14 cellular contexts compared by ENCODE assay signal in genomic region chr18:77092104-77093066, GRCh38. TPM values are rescaled to one million over a fixed set of nuclear protein-coding genes. Genes with fewer than 3 reads are reported as not detected.
DNase-seq lines count a peak whose midpoint lies in the region; ATAC-seq and TF ChIP-seq lines count a peak whose summit lies in the region.
"Had no signal": no experiment of that assay in that cellular context is flagged by ENCODE, and none has a peak within 500 bp of the region (broad histone marks: within the 10 kb centered on the region; RNA-seq: fewer than 3 reads in every experiment).

No MANE protein-coding gene starts in this region.

- peak overlapping the region; percentile 30; the same call in 1 of the 2 replicates for H3K27ac ChIP-seq in Panc1 (ENCODE audit: low read length)

- DNase-seq in activated T-cell treated with anti-CD3 and anti-CD28 coated beads, Interleukin-2, amount 50 U/mL, for 24 hours, result no peak
- DNase-seq in activated T-cell treated with anti-CD3 and anti-CD28 coated beads for 4 hours (no peak), Panc1 (ENCODE audit: low read depth, low spot score) (no peak), islet precursor cell (peak; percentile 77), DMS153 treated with DMSO at 0.1 percent for 48 hours (lab: John Stamatoyannopoulos, UW; ENCODE audit: unreplicated experiment) (no peak), hepatic stellate cell (ENCODE audit: low spot score) (no peak)
- DNase-seq in stimulated activated effector memory CD8-positive, alpha-beta T cell treated with anti-CD3 and anti-CD28 coated beads, Interleukin-12 subunit alpha, Interleukin-12 subunit beta, amount 100 ng/mL, for 72 hours (ENCODE audit: low spot score in 2 of 2), result no peak
- no peak for DNase-seq in stimulated activated naive CD4-positive, alpha-beta T cell treated with Interleukin-2 at 50 U/mL for 16 hours (lab: John Stamatoyannopoulos, UW)
- DNase-seq: cortex of kidney; NCI-H2171; occipital lobe; RPMI8226; stimulated activated naive CD8-positive, alpha-beta T cell treated with anti-CD3 and anti-CD28 coated beads, Interleukin-15, amount 100 ng/mL, for 72 hours; T-helper 1 cell had no signal

- H3K36me3 Mint-ChIP-seq in activated T-cell treated with anti-CD3 and anti-CD28 coated beads, Interleukin-2, amount 50 U/mL, for 24 hours (ENCODE audit: low read depth), result peaks cover 69% of the 10 kb centered on the region
- peaks cover 39% of the 10 kb centered on the region for H3K36me3 Mint-ChIP-seq in stimulated activated effector memory CD8-positive, alpha-beta T cell treated with anti-CD3 and anti-CD28 coated beads, Interleukin-12 subunit alpha, Interleukin-12 subunit beta, amount 100 ng/mL, for 72 hours

- no peaks in the 10 kb centered on the region for H3K27me3 Mint-ChIP-seq in activated T-cell treated with anti-CD3 and anti-CD28 coated beads, Interleukin-2, amount 50 U/mL, for 24 hours
- H3K27me3 Mint-ChIP-seq: stimulated activated naive CD8-positive, alpha-beta T cell treated with anti-CD3 and anti-CD28 coated beads, Interleukin-15, amount 100 ng/mL, for 72 hours had no signal

- H3K4me1 ChIP-seq in Panc1 (ENCODE audit: control insufficient read depth, insufficient read depth, low read length), result peaks cover 50% of the 10 kb centered on the region

- in situ Hi-C loops in Panc1 (cut with HindIII; ENCODE audit: low pct_unique_long_range_greater_than_20kb, low sequenced_read_pairs), result no loop called here

- intact Hi-C loops in Panc1 (cut with micrococcal nuclease; ENCODE audit: unreplicated experiment), result no loop called here

- CTCF ChIA-PET in Panc1 (lab: Charles Lee), result no interaction called here

- H3K36me3 ChIP-seq in Panc1 (ENCODE audit: control insufficient read depth, insufficient read depth, low read length), result no peaks in the 10 kb centered on the region

- POLR2A ChIA-PET in Panc1 (lab: Charles Lee), result no interaction called here

- no peaks in the 10 kb centered on the region for H3K9me3 ChIP-seq in Panc1 (ENCODE audit: control insufficient read depth, insufficient read depth, low read depth, low read length)

- ATAC-seq in Panc1, result no peak
- peak; percentile 29 for ATAC-seq in stimulated activated effector memory CD8-positive, alpha-beta T cell treated with anti-CD3 and anti-CD28 coated beads, Interleukin-12 subunit alpha, Interleukin-12 subunit beta, amount 100 ng/mL, for 72 hours
- ATAC-seq: stimulated activated naive CD8-positive, alpha-beta T cell treated with anti-CD3 and anti-CD28 coated beads, Interleukin-15, amount 100 ng/mL, for 72 hours had no signal

- TF ChIP-seq CTCF in Panc1 (IDR thresholded peaks at IDR 0.05), result no peak

- no peaks in the 10 kb centered on the region for H3K9me3 Mint-ChIP-seq in activated T-cell treated with anti-CD3 and anti-CD28 coated beads, Interleukin-2, amount 50 U/mL, for 24 hours
- H3K9me3 Mint-ChIP-seq in stimulated activated effector memory CD8-positive, alpha-beta T cell treated with anti-CD3 and anti-CD28 coated beads, Interleukin-12 subunit alpha, Interleukin-12 subunit beta, amount 100 ng/mL, for 72 hours, result no peaks in the 10 kb centered on the region
- H3K9me3 Mint-ChIP-seq: stimulated activated naive CD8-positive, alpha-beta T cell treated with anti-CD3 and anti-CD28 coated beads, Interleukin-15, amount 100 ng/mL, for 72 hours had no signal

- H3K4me3 Mint-ChIP-seq in activated T-cell treated with anti-CD3 and anti-CD28 coated beads, Interleukin-2, amount 50 U/mL, for 24 hours, result no peak overlapping the region
- peak overlapping the region; percentile 16 for H3K4me3 Mint-ChIP-seq in stimulated activated effector memory CD8-positive, alpha-beta T cell treated with anti-CD3 and anti-CD28 coated beads, Interleukin-12 subunit alpha, Interleukin-12 subunit beta, amount 100 ng/mL, for 72 hours
- H3K4me3 Mint-ChIP-seq: stimulated activated naive CD8-positive, alpha-beta T cell treated with anti-CD3 and anti-CD28 coated beads, Interleukin-15, amount 100 ng/mL, for 72 hours had no signal

- BruUV-seq in Panc1 (replicated peaks; lab: Mats Ljungman, UMichigan), result no TSS peak

- H3K4me1 Mint-ChIP-seq in activated T-cell treated with anti-CD3 and anti-CD28 coated beads, Interleukin-2, amount 50 U/mL, for 24 hours (ENCODE audit: low read depth), result peaks cover 80% of the 10 kb centered on the region
- H3K4me1 Mint-ChIP-seq in stimulated activated effector memory CD8-positive, alpha-beta T cell treated with anti-CD3 and anti-CD28 coated beads, Interleukin-12 subunit alpha, Interleukin-12 subunit beta, amount 100 ng/mL, for 72 hours, result peaks cover 84% of the 10 kb centered on the region

- H3K4me3 ChIP-seq in Panc1 (ENCODE audit: low read depth in 2 of 2, low read length in 2 of 2), result no peak overlapping the region

- H3K27ac Mint-ChIP-seq in activated T-cell treated with anti-CD3 and anti-CD28 coated beads, Interleukin-2, amount 50 U/mL, for 24 hours, result peak overlapping the region; percentile 77
- H3K27ac Mint-ChIP-seq in stimulated activated effector memory CD8-positive, alpha-beta T cell treated with anti-CD3 and anti-CD28 coated beads, Interleukin-12 subunit alpha, Interleukin-12 subunit beta, amount 100 ng/mL, for 72 hours, result peak overlapping the region; percentile 21

- no peaks in the 10 kb centered on the region for H3K27me3 ChIP-seq in Panc1 (ENCODE audit: control insufficient read depth, insufficient read depth, low read length)

RNA-seq across cellular contexts. Expression of gene MBP, which starts 40.2 kb away (rescaled TPM):
- total RNA-seq in Panc1 (2021; ENCODE audit: unreplicated experiment), result 88.8 TPM
- 59.2 TPM for polyA plus RNA-seq in Panc1 (2012; ENCODE audit: insufficient read length)
